Comparison of ENCODE assay signal across 1 cellular context in the genomic region with DNA sequence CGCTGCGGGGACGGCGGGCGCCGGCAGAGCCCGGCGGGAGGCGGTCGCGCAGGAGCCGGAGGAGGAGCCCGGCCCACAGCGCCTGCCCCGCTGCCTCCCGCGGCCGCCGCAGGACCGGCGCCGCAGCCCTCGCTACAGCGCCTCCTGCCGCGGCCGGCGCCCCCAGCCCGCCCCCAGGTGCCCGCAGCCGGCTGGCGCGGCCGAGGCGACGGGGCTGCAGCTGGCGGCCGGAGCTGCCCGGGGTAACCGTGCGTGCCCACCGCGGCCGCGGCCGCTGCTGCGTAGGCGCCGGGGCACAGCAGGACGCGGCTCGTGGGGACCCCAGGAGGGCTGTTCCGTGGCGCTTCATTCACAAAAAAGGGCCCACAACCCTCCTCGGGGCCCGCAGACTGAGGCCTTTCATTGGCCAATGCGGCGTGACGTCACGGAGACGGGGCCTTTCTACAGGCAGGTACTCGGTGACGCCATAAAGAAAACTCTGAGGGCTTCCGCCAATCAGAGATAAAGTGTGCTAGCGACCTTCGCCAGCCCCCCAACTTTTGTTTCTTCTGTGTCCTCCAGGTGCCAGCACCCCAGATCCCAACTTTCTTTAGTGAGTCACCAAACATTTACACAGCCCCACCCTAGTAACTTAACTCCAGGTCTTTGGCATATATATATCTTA.
A peak's percentile ranks its signal among the peaks of the same experiment; 100 is the strongest.
TF ChIP-seq lines count a peak whose summit lies in the region.

A gene (minus strand): TSS at position 353 of the 664 bp plus-strand sequence. CDS start 465 bp downstream, outside the sequence.

TF ChIP-seq in HepG2, 621 proteins besides CTCF, POLR2A, EP300 and RAD21 (continued from another document and continues in another):
- TF ChIP-seq, protein P1, sequence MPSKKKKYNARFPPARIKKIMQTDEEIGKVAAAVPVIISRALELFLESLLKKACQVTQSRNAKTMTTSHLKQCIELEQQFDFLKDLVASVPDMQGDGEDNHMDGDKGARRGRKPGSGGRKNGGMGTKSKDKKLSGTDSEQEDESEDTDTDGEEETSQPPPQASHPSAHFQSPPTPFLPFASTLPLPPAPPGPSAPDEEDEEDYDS (CRISPR knock-in tag; IDR thresholded peaks at IDR 0.05), result peak; percentile 64; the same call in 1 of the 2 replicates
- TF ChIP-seq POLR2AphosphoS5 (IDR thresholded peaks at IDR 0.05; ENCODE audit: low read depth, low read length), result peak; percentile 59
- TF ChIP-seq, protein P2, sequence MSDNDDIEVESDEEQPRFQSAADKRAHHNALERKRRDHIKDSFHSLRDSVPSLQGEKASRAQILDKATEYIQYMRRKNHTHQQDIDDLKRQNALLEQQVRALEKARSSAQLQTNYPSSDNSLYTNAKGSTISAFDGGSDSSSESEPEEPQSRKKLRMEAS (IDR thresholded peaks at IDR 0.05), result peak; percentile 17; the same call in 1 of the 2 replicates
- TF ChIP-seq ATF7 (IDR thresholded peaks at IDR 0.05), result peak; percentile 74
- no peak for TF ChIP-seq ATF7 (CRISPR knock-in tag; IDR thresholded peaks at IDR 0.05)
- TF ChIP-seq BCL6 (CRISPR knock-in tag; IDR thresholded peaks at IDR 0.05), result no peak
- TF ChIP-seq MED13 (CRISPR knock-in tag; IDR thresholded peaks at IDR 0.05), result no peak
- TF ChIP-seq ZMAT3 (CRISPR knock-in tag; conservative IDR thresholded peaks at IDR 0.05), result 0 out of 2 replicates have a peak, but pooled peaks have one; percentile 55
- TF ChIP-seq, protein P3, sequence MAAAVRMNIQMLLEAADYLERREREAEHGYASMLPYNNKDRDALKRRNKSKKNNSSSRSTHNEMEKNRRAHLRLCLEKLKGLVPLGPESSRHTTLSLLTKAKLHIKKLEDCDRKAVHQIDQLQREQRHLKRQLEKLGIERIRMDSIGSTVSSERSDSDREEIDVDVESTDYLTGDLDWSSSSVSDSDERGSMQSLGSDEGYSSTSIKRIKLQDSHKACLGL (CRISPR knock-in tag; IDR thresholded peaks at IDR 0.05), result 0 out of 2 replicates have a peak, but pooled peaks have one; percentile 17
- TF ChIP-seq ZNF7 (CRISPR knock-in tag; IDR thresholded peaks at IDR 0.05), result no peak
- TF ChIP-seq, protein P4, sequence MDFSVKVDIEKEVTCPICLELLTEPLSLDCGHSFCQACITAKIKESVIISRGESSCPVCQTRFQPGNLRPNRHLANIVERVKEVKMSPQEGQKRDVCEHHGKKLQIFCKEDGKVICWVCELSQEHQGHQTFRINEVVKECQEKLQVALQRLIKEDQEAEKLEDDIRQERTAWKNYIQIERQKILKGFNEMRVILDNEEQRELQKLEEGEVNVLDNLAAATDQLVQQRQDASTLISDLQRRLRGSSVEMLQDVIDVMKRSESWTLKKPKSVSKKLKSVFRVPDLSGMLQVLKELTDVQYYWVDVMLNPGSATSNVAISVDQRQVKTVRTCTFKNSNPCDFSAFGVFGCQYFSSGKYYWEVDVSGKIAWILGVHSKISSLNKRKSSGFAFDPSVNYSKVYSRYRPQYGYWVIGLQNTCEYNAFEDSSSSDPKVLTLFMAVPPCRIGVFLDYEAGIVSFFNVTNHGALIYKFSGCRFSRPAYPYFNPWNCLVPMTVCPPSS (IDR thresholded peaks at IDR 0.05), result no peak
- peak; percentile 90 for TF ChIP-seq RFX5 (IDR thresholded peaks at IDR 0.05; ENCODE audit: low read depth, low read length)
- no peak for TF ChIP-seq MTA1 (CRISPR knock-in tag; IDR thresholded peaks at IDR 0.05; ENCODE audit: borderline replicate concordance)
- TF ChIP-seq ATF1 (CRISPR knock-in tag; IDR thresholded peaks at IDR 0.05), result peak; percentile 93
- TF ChIP-seq NFYB (CRISPR knock-in tag; IDR thresholded peaks at IDR 0.05), result peak; percentile 94
- TF ChIP-seq, protein P5, sequence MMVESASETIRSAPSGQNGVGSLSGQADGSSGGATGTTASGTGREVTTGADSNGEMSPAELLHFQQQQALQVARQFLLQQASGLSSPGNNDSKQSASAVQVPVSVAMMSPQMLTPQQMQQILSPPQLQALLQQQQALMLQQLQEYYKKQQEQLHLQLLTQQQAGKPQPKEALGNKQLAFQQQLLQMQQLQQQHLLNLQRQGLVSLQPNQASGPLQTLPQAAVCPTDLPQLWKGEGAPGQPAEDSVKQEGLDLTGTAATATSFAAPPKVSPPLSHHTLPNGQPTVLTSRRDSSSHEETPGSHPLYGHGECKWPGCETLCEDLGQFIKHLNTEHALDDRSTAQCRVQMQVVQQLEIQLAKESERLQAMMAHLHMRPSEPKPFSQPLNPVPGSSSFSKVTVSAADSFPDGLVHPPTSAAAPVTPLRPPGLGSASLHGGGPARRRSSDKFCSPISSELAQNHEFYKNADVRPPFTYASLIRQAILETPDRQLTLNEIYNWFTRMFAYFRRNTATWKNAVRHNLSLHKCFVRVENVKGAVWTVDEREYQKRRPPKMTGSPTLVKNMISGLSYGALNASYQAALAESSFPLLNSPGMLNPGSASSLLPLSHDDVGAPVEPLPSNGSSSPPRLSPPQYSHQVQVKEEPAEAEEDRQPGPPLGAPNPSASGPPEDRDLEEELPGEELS (CRISPR knock-in tag; IDR thresholded peaks at IDR 0.05), result no peak
- TF ChIP-seq PITX1 (CRISPR knock-in tag; IDR thresholded peaks at IDR 0.05), result no peak
- no peak for TF ChIP-seq ZNF589 (CRISPR knock-in tag; conservative IDR thresholded peaks at IDR 0.05)
- peak; percentile 63; the same call in 1 of the 2 replicates for TF ChIP-seq SAP130 (CRISPR knock-in tag; IDR thresholded peaks at IDR 0.05; ENCODE audit: low read depth)
- TF ChIP-seq ZNF232 (CRISPR knock-in tag; IDR thresholded peaks at IDR 0.05; ENCODE audit: borderline replicate concordance), result 0 out of 2 replicates have a peak, but pooled peaks have one; percentile 57
- no peak for TF ChIP-seq BRCA1 (CRISPR knock-in tag; IDR thresholded peaks at IDR 0.05)
- TF ChIP-seq TAF1 (CRISPR knock-in tag; IDR thresholded peaks at IDR 0.05), result peak; percentile 29; the same call in 1 of the 2 replicates
- no peak for TF ChIP-seq ZNF432 (CRISPR knock-in tag; IDR thresholded peaks at IDR 0.05; ENCODE audit: borderline replicate concordance)
- TF ChIP-seq HOXA3 (CRISPR knock-in tag; IDR thresholded peaks at IDR 0.05), result peak; percentile 99
- no peak; the same call in 1 of the 2 replicates for TF ChIP-seq SP4 (CRISPR knock-in tag; IDR thresholded peaks at IDR 0.05)
- no peak for TF ChIP-seq ZNF124 (CRISPR knock-in tag; IDR thresholded peaks at IDR 0.05)
- no peak for TF ChIP-seq CBFB (CRISPR knock-in tag; IDR thresholded peaks at IDR 0.05)
- TF ChIP-seq RFXAP (CRISPR knock-in tag; IDR thresholded peaks at IDR 0.05; ENCODE audit: borderline replicate concordance), result peak; percentile 96
- TF ChIP-seq, protein P6, sequence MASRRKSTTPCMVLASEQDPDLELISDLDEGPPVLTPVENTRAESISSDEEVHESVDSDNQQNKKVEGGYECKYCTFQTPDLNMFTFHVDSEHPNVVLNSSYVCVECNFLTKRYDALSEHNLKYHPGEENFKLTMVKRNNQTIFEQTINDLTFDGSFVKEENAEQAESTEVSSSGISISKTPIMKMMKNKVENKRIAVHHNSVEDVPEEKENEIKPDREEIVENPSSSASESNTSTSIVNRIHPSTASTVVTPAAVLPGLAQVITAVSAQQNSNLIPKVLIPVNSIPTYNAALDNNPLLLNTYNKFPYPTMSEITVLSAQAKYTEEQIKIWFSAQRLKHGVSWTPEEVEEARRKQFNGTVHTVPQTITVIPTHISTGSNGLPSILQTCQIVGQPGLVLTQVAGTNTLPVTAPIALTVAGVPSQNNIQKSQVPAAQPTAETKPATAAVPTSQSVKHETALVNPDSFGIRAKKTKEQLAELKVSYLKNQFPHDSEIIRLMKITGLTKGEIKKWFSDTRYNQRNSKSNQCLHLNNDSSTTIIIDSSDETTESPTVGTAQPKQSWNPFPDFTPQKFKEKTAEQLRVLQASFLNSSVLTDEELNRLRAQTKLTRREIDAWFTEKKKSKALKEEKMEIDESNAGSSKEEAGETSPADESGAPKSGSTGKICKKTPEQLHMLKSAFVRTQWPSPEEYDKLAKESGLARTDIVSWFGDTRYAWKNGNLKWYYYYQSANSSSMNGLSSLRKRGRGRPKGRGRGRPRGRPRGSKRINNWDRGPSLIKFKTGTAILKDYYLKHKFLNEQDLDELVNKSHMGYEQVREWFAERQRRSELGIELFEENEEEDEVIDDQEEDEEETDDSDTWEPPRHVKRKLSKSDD (CRISPR knock-in tag; IDR thresholded peaks at IDR 0.05; ENCODE audit: low read depth), result peak; percentile 79; the same call in 1 of the 2 replicates
- 0 out of 2 replicates have a peak, but pooled peaks have one; percentile 20 for TF ChIP-seq FOXK1 (CRISPR knock-in tag; IDR thresholded peaks at IDR 0.05; ENCODE audit: borderline replicate concordance, low read depth)
- TF ChIP-seq, protein P7, sequence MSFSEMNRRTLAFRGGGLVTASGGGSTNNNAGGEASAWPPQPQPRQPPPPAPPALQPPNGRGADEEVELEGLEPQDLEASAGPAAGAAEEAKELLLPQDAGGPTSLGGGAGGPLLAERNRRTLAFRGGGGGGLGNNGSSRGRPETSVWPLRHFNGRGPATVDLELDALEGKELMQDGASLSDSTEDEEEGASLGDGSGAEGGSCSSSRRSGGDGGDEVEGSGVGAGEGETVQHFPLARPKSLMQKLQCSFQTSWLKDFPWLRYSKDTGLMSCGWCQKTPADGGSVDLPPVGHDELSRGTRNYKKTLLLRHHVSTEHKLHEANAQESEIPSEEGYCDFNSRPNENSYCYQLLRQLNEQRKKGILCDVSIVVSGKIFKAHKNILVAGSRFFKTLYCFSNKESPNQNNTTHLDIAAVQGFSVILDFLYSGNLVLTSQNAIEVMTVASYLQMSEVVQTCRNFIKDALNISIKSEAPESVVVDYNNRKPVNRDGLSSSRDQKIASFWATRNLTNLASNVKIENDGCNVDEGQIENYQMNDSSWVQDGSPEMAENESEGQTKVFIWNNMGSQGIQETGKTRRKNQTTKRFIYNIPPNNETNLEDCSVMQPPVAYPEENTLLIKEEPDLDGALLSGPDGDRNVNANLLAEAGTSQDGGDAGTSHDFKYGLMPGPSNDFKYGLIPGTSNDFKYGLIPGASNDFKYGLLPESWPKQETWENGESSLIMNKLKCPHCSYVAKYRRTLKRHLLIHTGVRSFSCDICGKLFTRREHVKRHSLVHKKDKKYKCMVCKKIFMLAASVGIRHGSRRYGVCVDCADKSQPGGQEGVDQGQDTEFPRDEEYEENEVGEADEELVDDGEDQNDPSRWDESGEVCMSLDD (CRISPR knock-in tag; IDR thresholded peaks at IDR 0.05; ENCODE audit: borderline replicate concordance), result peak; percentile 93; the same call in 1 of the 2 replicates
- TF ChIP-seq, protein P8, sequence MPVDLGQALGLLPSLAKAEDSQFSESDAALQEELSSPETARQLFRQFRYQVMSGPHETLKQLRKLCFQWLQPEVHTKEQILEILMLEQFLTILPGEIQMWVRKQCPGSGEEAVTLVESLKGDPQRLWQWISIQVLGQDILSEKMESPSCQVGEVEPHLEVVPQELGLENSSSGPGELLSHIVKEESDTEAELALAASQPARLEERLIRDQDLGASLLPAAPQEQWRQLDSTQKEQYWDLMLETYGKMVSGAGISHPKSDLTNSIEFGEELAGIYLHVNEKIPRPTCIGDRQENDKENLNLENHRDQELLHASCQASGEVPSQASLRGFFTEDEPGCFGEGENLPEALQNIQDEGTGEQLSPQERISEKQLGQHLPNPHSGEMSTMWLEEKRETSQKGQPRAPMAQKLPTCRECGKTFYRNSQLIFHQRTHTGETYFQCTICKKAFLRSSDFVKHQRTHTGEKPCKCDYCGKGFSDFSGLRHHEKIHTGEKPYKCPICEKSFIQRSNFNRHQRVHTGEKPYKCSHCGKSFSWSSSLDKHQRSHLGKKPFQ (CRISPR knock-in tag; IDR thresholded peaks at IDR 0.05; ENCODE audit: insufficient replicate concordance), result peak; percentile 17
- TF ChIP-seq GFI1 (CRISPR knock-in tag; IDR thresholded peaks at IDR 0.05; ENCODE audit: borderline replicate concordance), result no peak
- TF ChIP-seq FOXO1 (CRISPR knock-in tag; IDR thresholded peaks at IDR 0.05), result 0 out of 2 replicates have a peak, but pooled peaks have one; percentile 33
- TF ChIP-seq NFYC (CRISPR knock-in tag; IDR thresholded peaks at IDR 0.05), result peak; percentile 89
- no peak for TF ChIP-seq ZNF460 (CRISPR knock-in tag; IDR thresholded peaks at IDR 0.05; ENCODE audit: borderline replicate concordance)
- no peak for TF ChIP-seq ZNF737 (CRISPR knock-in tag; IDR thresholded peaks at IDR 0.05; ENCODE audit: borderline replicate concordance)
- TF ChIP-seq ZNF329 (CRISPR knock-in tag; IDR thresholded peaks at IDR 0.05; ENCODE audit: low read depth), result peak; percentile 47; the same call in 1 of the 2 replicates
- TF ChIP-seq HIVEP1 (CRISPR knock-in tag; IDR thresholded peaks at IDR 0.05), result no peak
- TF ChIP-seq ZNF782 (CRISPR knock-in tag; IDR thresholded peaks at IDR 0.05; ENCODE audit: borderline replicate concordance), result no peak
- no peak for TF ChIP-seq ZNF562 (CRISPR knock-in tag; IDR thresholded peaks at IDR 0.05; ENCODE audit: borderline replicate concordance)
- TF ChIP-seq FOSL2 (CRISPR knock-in tag; IDR thresholded peaks at IDR 0.05), result peak; percentile 6; the same call in 1 of the 2 replicates
- TF ChIP-seq, protein P9, sequence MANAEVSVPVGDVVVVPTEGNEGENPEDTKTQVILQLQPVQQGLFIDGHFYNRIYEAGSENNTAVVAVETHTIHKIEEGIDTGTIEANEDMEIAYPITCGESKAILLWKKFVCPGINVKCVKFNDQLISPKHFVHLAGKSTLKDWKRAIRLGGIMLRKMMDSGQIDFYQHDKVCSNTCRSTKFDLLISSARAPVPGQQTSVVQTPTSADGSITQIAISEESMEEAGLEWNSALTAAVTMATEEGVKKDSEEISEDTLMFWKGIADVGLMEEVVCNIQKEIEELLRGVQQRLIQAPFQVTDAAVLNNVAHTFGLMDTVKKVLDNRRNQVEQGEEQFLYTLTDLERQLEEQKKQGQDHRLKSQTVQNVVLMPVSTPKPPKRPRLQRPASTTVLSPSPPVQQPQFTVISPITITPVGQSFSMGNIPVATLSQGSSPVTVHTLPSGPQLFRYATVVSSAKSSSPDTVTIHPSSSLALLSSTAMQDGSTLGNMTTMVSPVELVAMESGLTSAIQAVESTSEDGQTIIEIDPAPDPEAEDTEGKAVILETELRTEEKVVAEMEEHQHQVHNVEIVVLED (CRISPR knock-in tag; IDR thresholded peaks at IDR 0.05; ENCODE audit: borderline replicate concordance), result peak; percentile 41; the same call in 1 of the 2 replicates
- TF ChIP-seq RORA (CRISPR knock-in tag; IDR thresholded peaks at IDR 0.05), result no peak
- TF ChIP-seq, protein P10, sequence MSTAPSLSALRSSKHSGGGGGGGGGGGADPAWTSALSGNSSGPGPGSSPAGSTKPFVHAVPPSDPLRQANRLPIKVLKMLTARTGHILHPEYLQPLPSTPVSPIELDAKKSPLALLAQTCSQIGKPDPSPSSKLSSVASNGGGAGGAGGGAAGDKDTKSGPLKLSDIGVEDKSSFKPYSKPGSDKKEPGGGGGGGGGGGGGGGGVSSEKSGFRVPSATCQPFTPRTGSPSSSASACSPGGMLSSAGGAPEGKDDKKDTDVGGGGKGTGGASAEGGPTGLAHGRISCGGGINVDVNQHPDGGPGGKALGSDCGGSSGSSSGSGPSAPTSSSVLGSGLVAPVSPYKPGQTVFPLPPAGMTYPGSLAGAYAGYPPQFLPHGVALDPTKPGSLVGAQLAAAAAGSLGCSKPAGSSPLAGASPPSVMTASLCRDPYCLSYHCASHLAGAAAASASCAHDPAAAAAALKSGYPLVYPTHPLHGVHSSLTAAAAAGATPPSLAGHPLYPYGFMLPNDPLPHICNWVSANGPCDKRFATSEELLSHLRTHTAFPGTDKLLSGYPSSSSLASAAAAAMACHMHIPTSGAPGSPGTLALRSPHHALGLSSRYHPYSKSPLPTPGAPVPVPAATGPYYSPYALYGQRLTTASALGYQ (CRISPR knock-in tag; IDR thresholded peaks at IDR 0.05), result 0 out of 2 replicates have a peak, but pooled peaks have one; percentile 21
- TF ChIP-seq PAWR (CRISPR knock-in tag; IDR thresholded peaks at IDR 0.05; ENCODE audit: borderline replicate concordance), result no peak
- 0 out of 2 replicates have a peak, but pooled peaks have one; percentile 36 for TF ChIP-seq KDM5B (CRISPR knock-in tag; IDR thresholded peaks at IDR 0.05; ENCODE audit: borderline replicate concordance)
- TF ChIP-seq RXRB (CRISPR knock-in tag; IDR thresholded peaks at IDR 0.05; ENCODE audit: borderline replicate concordance), result 0 out of 2 replicates have a peak, but pooled peaks have one; percentile 8
- no peak for TF ChIP-seq MTF2 (CRISPR knock-in tag; IDR thresholded peaks at IDR 0.05; ENCODE audit: borderline replicate concordance)
